8 cellular contexts compared by ENCODE assay signal in genomic region chr10:130111848-130112180, GRCh38. TPM values are rescaled to one million over a fixed set of nuclear protein-coding genes. Genes with fewer than 3 reads are reported as not detected.
DNase-seq lines count a peak whose midpoint lies in the region; ATAC-seq, FAIRE-seq and TF ChIP-seq lines count a peak whose summit lies in the region.

No MANE protein-coding gene starts in this region.

- peaks cover 38% of the 10 kb centered on the region for H3K4me1 Mint-ChIP-seq in T-helper 17 cell

- DNase-seq in GM18507 (ENCODE audit: extremely low spot score, insufficient read length, low read depth) (no peak), T-helper 17 cell (no peak), fibroblast of pulmonary artery (ENCODE audit: low read depth) (no peak), skeletal muscle cell (ENCODE audit: low read depth) (no peak), glomerular visceral epithelial cell (ENCODE audit: extremely low spot score) (no peak), DMS114 treated with DMSO at 0.1 percent for 48 hours (lab: John Stamatoyannopoulos, UW; ENCODE audit: unreplicated experiment) (no peak), NCI-H1417 (lab: John Stamatoyannopoulos, UW) (no peak), SW480 (ENCODE audit: low spot score) (no peak)

- H3K4me3 Mint-ChIP-seq in T-helper 17 cell = peak overlapping the region; percentile 97

- H3K27ac Mint-ChIP-seq in T-helper 17 cell = peak overlapping the region; percentile 96

- no peak for TF ChIP-seq CTCF in fibroblast of pulmonary artery (IDR thresholded peaks at IDR 0.05; ENCODE audit: low read length, missing control alignments)

- H3K4me3 ChIP-seq in fibroblast of pulmonary artery (replicated peaks; ENCODE audit: low read depth, low read length) (peak overlapping the region; percentile 97), skeletal muscle cell (ENCODE audit: low read depth, low read length) (peak overlapping the region; percentile 92)

- ATAC-seq in T-helper 17 cell = no peak

- no peaks in the 10 kb centered on the region for H3K27me3 Mint-ChIP-seq in T-helper 17 cell

- H3K9me3 ChIP-seq in T-helper 17 cell (ENCODE audit: control insufficient read depth, low read length, poor library complexity, severe bottlenecking) = no peaks in the 10 kb centered on the region

- peak; percentile 18 for FAIRE-seq in GM18507 (lab: Jason Lieb, UNC)

- no peaks in the 10 kb centered on the region for H3K36me3 Mint-ChIP-seq in T-helper 17 cell (ENCODE audit: low read depth)

RNA-seq across cellular contexts. Expression of gene C10orf143, which starts 1.2 kb away (rescaled TPM):
- total RNA-seq in T-helper 17 cell = 1 to 10 TPM; 5.0 to 5.5 TPM

RNA-seq across cellular contexts. Expression of gene GLRX3, which starts 24.4 kb away (rescaled TPM):
- total RNA-seq in T-helper 17 cell = 10 to 100 TPM; 31.5 to 39.9 TPM
